Comparison of ENCODE assay signal across 32 cellular contexts in the genomic region with DNA sequence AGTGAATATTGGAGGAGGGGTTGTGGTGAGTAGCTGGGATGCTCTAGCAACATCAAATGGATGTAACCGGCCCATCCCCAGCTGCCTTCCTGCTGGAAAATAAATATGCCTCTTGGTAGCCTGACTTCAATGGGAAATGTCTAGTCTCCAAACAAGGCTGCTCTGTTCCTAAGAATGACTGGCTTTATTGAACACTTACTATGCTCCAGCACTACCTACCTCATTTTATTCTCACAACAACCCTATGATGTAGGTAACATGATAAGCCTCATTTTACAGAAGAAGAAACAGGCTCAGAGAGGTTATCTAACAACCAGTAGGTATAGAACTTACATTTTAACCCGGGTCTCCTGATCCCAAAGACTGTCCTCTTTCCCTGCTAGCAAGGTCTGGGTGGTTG.
DNase-seq lines count a peak whose midpoint lies in the region; ATAC-seq and TF ChIP-seq lines count a peak whose summit lies in the region.
"Had no signal": no experiment of that assay in that cellular context is flagged by ENCODE, and none has a peak within 500 bp of the region (broad histone marks: within the 10 kb centered on the region; RNA-seq: fewer than 3 reads in every experiment).

No MANE protein-coding gene starts in this region.

- no peak for TF ChIP-seq POLR2A in stomach (IDR thresholded peaks at IDR 0.05)

- peaks cover 29 to 42% of the 10 kb centered on the region in 2 donors for H3K36me3 Mint-ChIP-seq in activated naive CD4-positive, alpha-beta T cell treated with anti-CD3 and anti-CD28 coated beads, Interleukin-2, amount 50 U/mL, for 72 hours
- H3K36me3 Mint-ChIP-seq in T-helper 17 cell (ENCODE audit: low read depth), result peaks cover 2% of the 10 kb centered on the region
- peaks cover 32% of the 10 kb centered on the region for H3K36me3 Mint-ChIP-seq in central memory CD8-positive, alpha-beta T cell (ENCODE audit: insufficient read depth)

- no peaks in the 10 kb centered on the region for H3K9me3 Mint-ChIP-seq in activated naive CD4-positive, alpha-beta T cell treated with anti-CD3 and anti-CD28 coated beads, Interleukin-2, amount 50 U/mL, for 72 hours
- H3K9me3 Mint-ChIP-seq in central memory CD8-positive, alpha-beta T cell, result no peaks in the 10 kb centered on the region
- H3K9me3 Mint-ChIP-seq: memory B cell; neural progenitor cell; stimulated activated memory B cell treated with anti-CD40 and anti-IgM and Interleukin-4, amounts not matched to agents 10 μg/mL and 1 μg/mL and 100 μg/mL, for 72 hours had no signal

- peaks cover 66% of the 10 kb centered on the region for H3K4me1 Mint-ChIP-seq in T-helper 17 cell
- H3K4me1 Mint-ChIP-seq in central memory CD8-positive, alpha-beta T cell, result peaks cover 97% of the 10 kb centered on the region

- in situ Hi-C loops in HAP-1 (cut with MboI; ENCODE audit: low sequenced_read_pairs), result no loop called here

- peak overlapping the region; percentile 60 to 89 for H3K27ac Mint-ChIP-seq in activated naive CD4-positive, alpha-beta T cell treated with anti-CD3 and anti-CD28 coated beads, Interleukin-2, amount 50 U/mL, for 72 hours
- H3K27ac Mint-ChIP-seq in T-helper 17 cell, result peak overlapping the region; percentile 95
- peak overlapping the region; percentile 70 for H3K27ac Mint-ChIP-seq in central memory CD8-positive, alpha-beta T cell (ENCODE audit: low read depth)
- H3K27ac Mint-ChIP-seq: memory B cell; stimulated activated memory B cell treated with anti-CD40 and anti-IgM and Interleukin-4, amounts not matched to agents 10 μg/mL and 1 μg/mL and 100 μg/mL, for 72 hours had no signal

- H3K36me3 ChIP-seq in stomach (no peaks in the 10 kb centered on the region), HAP-1 (replicated peaks) (no peaks in the 10 kb centered on the region)
- H3K36me3 ChIP-seq: breast epithelium, neural progenitor cell, pancreas, Peyer's patch, suprapubic skin, WERI-Rb-1 had no signal

- no peaks in the 10 kb centered on the region for H3K27me3 Mint-ChIP-seq in T-helper 17 cell
- no peaks in the 10 kb centered on the region for H3K27me3 Mint-ChIP-seq in central memory CD8-positive, alpha-beta T cell
- H3K27me3 Mint-ChIP-seq: memory B cell; stimulated activated memory B cell treated with anti-CD40 and anti-IgM and Interleukin-4, amounts not matched to agents 10 μg/mL and 1 μg/mL and 100 μg/mL, for 72 hours had no signal

- H3K27ac ChIP-seq in stomach, result peak overlapping the region in 3 of 5 donors; percentile 12 to 81 (median 57)
- H3K27ac ChIP-seq: BLaER1 treated with 17β-estradiol and CSF1 and Interleukin-3, amounts not matched to agents 10 nM and 100 nM; breast epithelium; neural progenitor cell; pancreas; suprapubic skin; WERI-Rb-1 had no signal

- no peak for DNase-seq in activated naive CD4-positive, alpha-beta T cell treated with anti-CD3 and anti-CD28 coated beads, Interleukin-2, amount 50 U/mL, for 72 hours (ENCODE audit: low spot score in 2 of 2)
- no peak for DNase-seq in activated naive CD4-positive, alpha-beta T cell (lab: John Stamatoyannopoulos, UW)
- no peak for DNase-seq in T-helper 17 cell
- no peak for DNase-seq in central memory CD8-positive, alpha-beta T cell (ENCODE audit: low spot score in 2 of 2)
- no peak for DNase-seq in stomach
- DNase-seq in HuH-7.5 (ENCODE audit: low spot score), result no peak
- no peak for DNase-seq in 8988T
- no peak for DNase-seq in HAP-1 (ENCODE audit: low spot score in 2 of 2)
- DNase-seq: activated CD4-positive, alpha-beta T cell treated with anti-CD3 and anti-CD28 coated beads for 48 hours; activated CD8-positive, alpha-beta memory T cell treated with anti-CD3 and anti-CD28 coated beads, Interleukin-2, amount 50 U/mL, for 48 hours; activated gamma-delta T cell treated with Interleukin-2 at 50 U/mL for 16 hours; Calu3; DND-41; hypothalamus; left colon; MV-4-11; NCI-H1436 treated with DMSO at 0.1 percent for 48 hours; NCI-H2081 treated with DMSO at 0.1 percent for 48 hours; NCI-H226; NCI-H748 treated with DMSO at 0.1 percent for 48 hours; pancreas; Peyer's patch; SHP77 treated with DMSO at 0.1 percent for 48 hours; SW 1271; upper lobe of left lung; WERI-Rb-1 had no signal

- H3K27me3 ChIP-seq in stomach, result no peaks in the 10 kb centered on the region
- no peaks in the 10 kb centered on the region for H3K27me3 ChIP-seq in HAP-1 (ENCODE audit: low read depth)
- H3K27me3 ChIP-seq: BLaER1 treated with 17β-estradiol and CSF1 and Interleukin-3, amounts not matched to agents 10 nM and 100 nM; breast epithelium; neural progenitor cell; pancreas; Peyer's patch; suprapubic skin; upper lobe of left lung had no signal

- H3K4me3 ChIP-seq in stomach (no peak overlapping the region), HAP-1 (no peak overlapping the region)
- H3K4me3 ChIP-seq: BLaER1 treated with 17β-estradiol and CSF1 and Interleukin-3, amounts not matched to agents 10 nM and 100 nM; breast epithelium; neural progenitor cell; pancreas; Peyer's patch; suprapubic skin; upper lobe of left lung had no signal

- no peaks in the 10 kb centered on the region for H3K9me3 ChIP-seq in T-helper 17 cell (ENCODE audit: control insufficient read depth, low read length, poor library complexity, severe bottlenecking)
- no peaks in the 10 kb centered on the region for H3K9me3 ChIP-seq in stomach
- no peaks in the 10 kb centered on the region for H3K9me3 ChIP-seq in HAP-1
- H3K9me3 ChIP-seq: BLaER1 treated with 17β-estradiol and CSF1 and Interleukin-3, amounts not matched to agents 10 nM and 100 nM; breast epithelium; pancreas; Peyer's patch; suprapubic skin; upper lobe of left lung had no signal

- H3K4me1 ChIP-seq in stomach (peaks cover 0 to 69% (median 49%) of the 10 kb centered on the region in 4 donors), HAP-1 (no peaks in the 10 kb centered on the region; the same call in 1 of the 2 replicates)
- H3K4me1 ChIP-seq: breast epithelium, pancreas had no signal

- WGBS in stomach, 5 donors, result 94 to 98% (median 95%) methylated on average over 2 of the region's 2 CpGs

- TF ChIP-seq CTCF in stomach (IDR thresholded peaks at IDR 0.05), result no peak

- no peak for TF ChIP-seq EP300 in stomach (IDR thresholded peaks at IDR 0.05)

- intact Hi-C loops in stomach (cut with DNase I; ENCODE audit: low total_unique reads), result no loop called here

- ATAC-seq in activated naive CD4-positive, alpha-beta T cell treated with anti-CD3 and anti-CD28 coated beads, Interleukin-2, amount 50 U/mL, for 72 hours, result no peak
- no peak for ATAC-seq in T-helper 17 cell
- ATAC-seq in central memory CD8-positive, alpha-beta T cell (replicated peaks; ENCODE audit: extremely low read depth, poor library complexity, severe bottlenecking), result no peak
- ATAC-seq: left colon; pancreas; stimulated activated memory B cell treated with anti-CD40 and anti-IgM and Interleukin-4, amounts not matched to agents 10 μg/mL and 1 μg/mL and 100 μg/mL, for 72 hours had no signal

- H3K4me3 Mint-ChIP-seq in T-helper 17 cell, result no peak overlapping the region
- peak overlapping the region; percentile 48 for H3K4me3 Mint-ChIP-seq in central memory CD8-positive, alpha-beta T cell
- H3K4me3 Mint-ChIP-seq: memory B cell; neural progenitor cell; stimulated activated memory B cell treated with anti-CD40 and anti-IgM and Interleukin-4, amounts not matched to agents 10 μg/mL and 1 μg/mL and 100 μg/mL, for 72 hours had no signal
